In the genomic region with DNA sequence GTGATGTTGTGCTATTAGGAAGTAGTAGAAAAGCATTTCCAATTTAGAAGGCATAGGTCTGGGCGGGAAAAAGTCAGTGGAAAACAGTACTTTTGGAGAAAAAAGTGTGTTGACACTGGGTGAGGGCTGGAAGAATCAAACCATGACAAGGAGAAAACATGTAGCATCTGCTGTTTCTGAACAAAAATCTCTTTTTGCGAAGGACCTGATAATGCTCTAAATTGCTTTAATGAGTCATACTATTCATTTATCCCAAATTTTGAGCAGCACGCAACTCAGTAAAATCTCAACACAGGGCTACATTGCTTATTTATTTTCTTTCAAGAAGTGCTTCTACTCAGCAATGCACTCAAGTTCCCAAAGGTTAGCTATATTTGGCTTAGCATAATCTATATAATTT, we compare ENCODE assay signal across 16 cellular contexts.
DNase-seq lines count a peak whose midpoint lies in the region; ATAC-seq and TF ChIP-seq lines count a peak whose summit lies in the region.
"Had no signal": no experiment of that assay in that cellular context is flagged by ENCODE, and none has a peak within 500 bp of the region (broad histone marks: within the 10 kb centered on the region; RNA-seq: fewer than 3 reads in every experiment).

No MANE protein-coding gene starts in this region.

- DNase-seq in Right ventricle myocardium superior: no peak
- no peak for DNase-seq in right atrium auricular region (ENCODE audit: low spot score)
- DNase-seq in left ventricle myocardium superior: no peak
- no peak for DNase-seq in H4 (ENCODE audit: low spot score)
- no peak for DNase-seq in esophagus muscularis mucosa (ENCODE audit: extremely low spot score)
- DNase-seq: 8988T; CD4-positive, alpha-beta memory T cell; DMS153; DMS79; GDM1; GOT3; H9 had no signal

- no peak for TF ChIP-seq CTCF in right atrium auricular region (IDR thresholded peaks at IDR 0.05)
- no peak for TF ChIP-seq CTCF in nephron (IDR thresholded peaks at IDR 0.05; ENCODE audit: unreplicated experiment in 3 of 3)
- TF ChIP-seq CTCF in esophagus muscularis mucosa (IDR thresholded peaks at IDR 0.05): no peak

- peak overlapping the region in 2 of 3 experiments; percentile 21 to 76 for H3K27ac Mint-ChIP-seq in nephron
- H3K27ac Mint-ChIP-seq: CD14-positive monocyte; CD4-positive, alpha-beta memory T cell had no signal

- peaks cover 4% of the 10 kb centered on the region for H3K9me3 Mint-ChIP-seq in nephron
- H3K9me3 Mint-ChIP-seq: H9 had no signal

- H3K36me3 Mint-ChIP-seq in nephron (ENCODE audit: low read depth): no peaks in the 10 kb centered on the region
- H3K36me3 Mint-ChIP-seq: CD14-positive monocyte; CD4-positive, alpha-beta memory T cell had no signal

- H3K4me1 ChIP-seq in right atrium auricular region: no peaks in the 10 kb centered on the region
- H3K4me1 ChIP-seq in esophagus muscularis mucosa: peaks cover 0 to 6% (median 2%) of the 10 kb centered on the region in 4 donors
- H3K4me1 ChIP-seq: BLaER1 had no signal

- TF ChIP-seq POLR2A in esophagus muscularis mucosa (IDR thresholded peaks at IDR 0.05; ENCODE audit: low read depth): no peak

- ATAC-seq in Right ventricle myocardium superior (ENCODE audit: poor library complexity): peak; percentile 73
- ATAC-seq in left ventricle myocardium superior: peak; percentile 76
- no peak for ATAC-seq in HG03159 (IDR thresholded peaks at IDR 0.05; ENCODE audit: unreplicated experiment)

- TF ChIP-seq EP300 in esophagus muscularis mucosa (IDR thresholded peaks at IDR 0.05): no peak

- H3K27me3 ChIP-seq in right atrium auricular region (no peaks in the 10 kb centered on the region), esophagus muscularis mucosa (no peaks in the 10 kb centered on the region)
- H3K27me3 ChIP-seq: BLaER1 had no signal

- no peak overlapping the region for H3K4me3 ChIP-seq in right atrium auricular region
- no peak overlapping the region for H3K4me3 ChIP-seq in esophagus muscularis mucosa
- H3K4me3 ChIP-seq: BLaER1 had no signal

- H3K36me3 ChIP-seq in right atrium auricular region: no peaks in the 10 kb centered on the region
- H3K36me3 ChIP-seq in esophagus muscularis mucosa: no peaks in the 10 kb centered on the region
- H3K36me3 ChIP-seq: BLaER1 had no signal

- peaks cover 23% of the 10 kb centered on the region for H3K27me3 Mint-ChIP-seq in nephron (ENCODE audit: low read depth)
- H3K27me3 Mint-ChIP-seq: CD4-positive, alpha-beta memory T cell had no signal

- WGBS in esophagus muscularis mucosa: 79% methylated on average over 3 of the region's 3 CpGs

- H3K9me3 ChIP-seq in right atrium auricular region: no peaks in the 10 kb centered on the region
- H3K9me3 ChIP-seq in esophagus muscularis mucosa: no peaks in the 10 kb centered on the region
- H3K9me3 ChIP-seq: BLaER1 had no signal

- intact Hi-C loops in Right ventricle myocardium superior (cut with DNase I): no loop called here
- intact Hi-C loops in left ventricle myocardium superior (cut with micrococcal nuclease): no loop called here
- intact Hi-C loops in esophagus muscularis mucosa (cut with DNase I): no loop called here

- H3K27ac ChIP-seq in right atrium auricular region (no peak overlapping the region), esophagus muscularis mucosa (replicated peaks in 1 of 4) (no peak overlapping the region)
- H3K27ac ChIP-seq: BLaER1 had no signal

- peaks cover 27% of the 10 kb centered on the region for H3K4me1 Mint-ChIP-seq in nephron
- H3K4me1 Mint-ChIP-seq: CD14-positive monocyte; CD4-positive, alpha-beta memory T cell; H9 had no signal

- H3K4me3 Mint-ChIP-seq in nephron: no peak overlapping the region
- H3K4me3 Mint-ChIP-seq: CD14-positive monocyte; CD4-positive, alpha-beta memory T cell; H9 had no signal
